ENCODE assay signal across 8 cellular contexts in genomic region chr14:69191340-69192111, GRCh38. TPM values are rescaled to one million over a fixed set of nuclear protein-coding genes. Genes with fewer than 3 reads are reported as not detected.
DNase-seq lines count a peak whose midpoint lies in the region; ATAC-seq and TF ChIP-seq lines count a peak whose summit lies in the region.

Gene EXD2 (plus strand): TSS chr14:69191498. CDS start chr14:69209471, 17,973 bp downstream.

- no peaks in the 10 kb centered on the region for H3K27me3 Mint-ChIP-seq in activated CD4-positive, alpha-beta T cell treated with anti-CD3 and anti-CD28 coated beads, Interleukin-2, amount 10 ng/mL, durations not matched to agents 7 days and 5 days

- peak within 1 kb of the TSS; percentile 84 for H3K4me3 Mint-ChIP-seq in activated CD4-positive, alpha-beta T cell treated with anti-CD3 and anti-CD28 coated beads, Interleukin-2, amount 10 ng/mL, durations not matched to agents 7 days and 5 days

- POLR2A ChIA-PET in AG04449 (lab: Yijun Ruan, JAX), result interaction anchor here (0.6 to 0.8 kb wide), 2 partner anchors 39 to 612 kb away, joined by 3 to 4 read pairs; partner anchors contain the start of gene DCAF5
- POLR2A ChIA-PET in activated CD4-positive, alpha-beta T cell treated with anti-CD3 and anti-CD28 coated beads, Interleukin-2, amount 10 ng/mL, durations not matched to agents 7 days and 5 days (lab: Charles Lee), result no interaction called here

- peaks cover 2% of the 10 kb centered on the region for H3K36me3 Mint-ChIP-seq in activated CD4-positive, alpha-beta T cell treated with anti-CD3 and anti-CD28 coated beads, Interleukin-2, amount 10 ng/mL, durations not matched to agents 7 days and 5 days (ENCODE audit: low read depth)

- CTCF ChIA-PET in AG04449 (lab: Yijun Ruan, JAX), result interaction anchor here (0.7 to 1.0 kb wide), 2 partner anchors 62 to 155 kb away, joined by 3 to 5 read pairs; no protein-coding TSS in a partner anchor
- CTCF ChIA-PET in activated CD4-positive, alpha-beta T cell treated with anti-CD3 and anti-CD28 coated beads, Interleukin-2, amount 10 ng/mL, durations not matched to agents 7 days and 5 days (lab: Charles Lee), result interaction anchor here (1.5 to 3.2 kb wide), 2 partner anchors 40 to 62 kb away, joined by 6 to 10 read pairs; no protein-coding TSS in a partner anchor

- peaks cover 31% of the 10 kb centered on the region for H3K4me1 Mint-ChIP-seq in activated CD4-positive, alpha-beta T cell treated with anti-CD3 and anti-CD28 coated beads, Interleukin-2, amount 10 ng/mL, durations not matched to agents 7 days and 5 days

- ATAC-seq in GM18909 (IDR thresholded peaks at IDR 0.05; ENCODE audit: poor library complexity, unreplicated experiment) (peak; percentile 85), HG03196 (IDR thresholded peaks at IDR 0.05; ENCODE audit: unreplicated experiment) (peak; percentile 90), left colon (peak; percentile 96)

- peak within 1 kb of the TSS; percentile 92 for H3K4me3 ChIP-seq in AG04449 (ENCODE audit: low read depth, low read length)

- DNase-seq in AG04449 (ENCODE audit: low read depth, low spot score), result peak; percentile 7
- DNase-seq in NCI-H345 treated with DMSO at 0.1 percent for 48 hours (lab: John Stamatoyannopoulos, UW; ENCODE audit: unreplicated experiment), result peak; percentile 88
- DNase-seq in activated CD4-positive, alpha-beta T cell treated with anti-CD3 and anti-CD28 coated beads, Interleukin-2, amount 10 ng/mL, durations not matched to agents 7 days and 5 days, result peak; percentile 66
- peak; percentile 63 for DNase-seq in dedifferentiated amniotic fluid mesenchymal stem cell (ENCODE audit: extremely low spot score)
- DNase-seq in left colon, result peak; percentile 91 to 92
- peak; percentile 84 for DNase-seq in stimulated activated CD4-positive, alpha-beta T cell treated with anti-CD3 and anti-CD28 coated beads, Interleukin-1b, Interleukin-23, amount 100 ng/mL, for 48 hours

- H3K9me3 Mint-ChIP-seq in activated CD4-positive, alpha-beta T cell treated with anti-CD3 and anti-CD28 coated beads, Interleukin-2, amount 10 ng/mL, durations not matched to agents 7 days and 5 days, result no peaks in the 10 kb centered on the region

- intact Hi-C loops in left colon (cut with DNase I, micrococcal nuclease), result no loop called here

- H3K27ac Mint-ChIP-seq in activated CD4-positive, alpha-beta T cell treated with anti-CD3 and anti-CD28 coated beads, Interleukin-2, amount 10 ng/mL, durations not matched to agents 7 days and 5 days, result peak within 1 kb of the TSS; percentile 89

- TF ChIP-seq CTCF in AG04449 (IDR thresholded peaks at IDR 0.05; ENCODE audit: insufficient read depth, low read length, missing control alignments), result no peak

RNA-seq across cellular contexts. Expression of gene EXD2, which starts in this region (rescaled TPM):
- 1 to 10 TPM; 5.2 to 5.8 TPM for total RNA-seq in activated CD4-positive, alpha-beta T cell treated with anti-CD3 and anti-CD28 coated beads, Interleukin-2, amount 10 ng/mL, durations not matched to agents 7 days and 5 days
- total RNA-seq in left colon, result 10 to 100 TPM; 24.3 to 25.1 TPM

Comparison
In these comparisons a context has a peak if more than half of its experiments do, and no peak if none do; other contexts are left out.
1. Peak in every context shown above with its lines: DNase-seq, ATAC-seq and H3K4me3 ChIP-seq.
2. DNase-seq: peak in every context shown above with its lines; median percentile 92 in left colon; 88 in NCI-H345 treated with DMSO at 0.1 percent for 48 hours; 84 in stimulated activated CD4-positive, alpha-beta T cell treated with anti-CD3 and anti-CD28 coated beads, Interleukin-1b, Interleukin-23, amount 100 ng/mL, for 48 hours; 66 in activated CD4-positive, alpha-beta T cell treated with anti-CD3 and anti-CD28 coated beads, Interleukin-2, amount 10 ng/mL, durations not matched to agents 7 days and 5 days; 63 in dedifferentiated amniotic fluid mesenchymal stem cell; 7 in AG04449.